9 cellular contexts compared by ENCODE assay signal in the genomic region with DNA sequence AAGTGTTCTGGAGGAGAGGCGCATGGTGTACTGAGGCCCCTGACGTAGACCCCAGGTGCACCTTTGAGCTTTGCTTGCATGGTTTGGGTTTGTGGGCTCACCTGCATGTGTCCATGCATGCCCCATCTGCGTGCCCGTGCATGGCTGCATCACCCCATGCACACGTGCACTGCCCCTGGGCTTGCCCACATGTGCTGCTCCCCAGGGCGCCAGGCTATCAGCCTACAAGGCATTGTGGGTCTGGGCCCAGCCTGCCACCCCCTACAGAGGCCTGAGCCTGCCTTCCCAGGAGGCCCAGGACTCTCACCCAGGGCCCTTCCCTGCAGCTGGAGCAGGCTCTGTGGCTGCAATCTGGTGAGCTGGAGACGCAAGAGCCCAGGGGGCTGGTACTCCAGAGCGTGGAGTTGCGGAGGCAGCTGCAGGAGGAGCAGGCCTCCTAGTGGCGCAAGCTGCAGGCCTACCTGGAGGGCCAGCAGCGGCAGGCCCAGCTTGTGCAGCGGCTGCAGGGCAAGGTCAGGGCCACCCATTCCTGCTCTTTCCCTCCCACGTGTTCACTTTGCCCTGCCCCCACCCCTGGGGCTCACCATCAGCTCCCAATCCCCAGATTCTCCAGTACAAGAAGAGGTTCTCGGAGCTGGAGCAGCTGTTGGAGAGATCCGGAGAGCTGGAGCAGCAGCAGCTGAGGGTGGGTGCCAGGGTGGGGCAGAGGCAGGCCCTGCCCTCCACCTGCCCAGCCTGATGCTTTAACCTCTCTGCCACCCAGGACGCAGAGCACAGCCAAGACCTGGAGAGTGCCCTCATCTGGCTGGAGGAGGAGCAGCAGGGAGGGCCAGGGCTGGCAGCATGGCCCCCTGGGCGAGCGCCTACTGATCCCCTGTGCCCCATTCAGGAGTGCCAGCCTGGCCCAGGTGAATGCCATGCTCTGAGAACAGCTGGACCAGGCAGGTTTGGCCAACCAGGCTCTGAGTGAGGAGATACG. TPM values are rescaled to one million over a fixed set of nuclear protein-coding genes. Genes with fewer than 3 reads are reported as not detected.
DNase-seq lines count a peak whose midpoint lies in the region; ATAC-seq, FAIRE-seq and TF ChIP-seq lines count a peak whose summit lies in the region.
"Not testable (repeated sequence)": the region's sequence is repeated elsewhere in the genome, so short reads cannot be mapped to it uniquely, and the experiment has no call there.
"Had no signal": no experiment of that assay in that cellular context is flagged by ENCODE, and none has a peak within 500 bp of the region (broad histone marks: within the 10 kb centered on the region; RNA-seq: fewer than 3 reads in every experiment).

No MANE protein-coding gene starts in this region.

- TF ChIP-seq RAD21 in K562 (CRISPR knock-in tag; conservative IDR thresholded peaks at IDR 0.05 in 1 of 2, IDR thresholded peaks at IDR 0.05 in 1 of 2) = not testable (repeated sequence)

- intact Hi-C loops in Panc1 (cut with micrococcal nuclease; ENCODE audit: unreplicated experiment); K562 (cut with micrococcal nuclease); left cardiac atrium (cut with DNase I); psoas muscle (cut with DNase I); upper lobe of right lung (cut with DNase I): not testable (repeated sequence)

- H4K20me1 ChIP-seq in K562 (replicated peaks; ENCODE audit: control insufficient read depth, insufficient read depth, low read length) = not testable (repeated sequence)

- TF ChIP-seq POLR2A in GM12891 (IDR thresholded peaks at IDR 0.05; ENCODE audit: low read depth, low read length); K562 (conservative IDR thresholded peaks at IDR 0.05): not testable (repeated sequence)

- 60% methylated on average over 2 of the region's 19 CpGs for WGBS in K562 (ENCODE audit: insufficient coverage, low coverage, missing lambda C conversion rate)
- WGBS in lung, 2 donors = 69 to 81% methylated on average over 3 of the region's 19 CpGs
- WGBS in psoas muscle, 3 donors = 17 to 88% (median 73%) methylated on average over 1 to 4 of the region's 19 CpGs

- not testable (repeated sequence) for H3K36me3 Mint-ChIP-seq in activated CD8-positive, alpha-beta T cell treated with anti-CD3 and anti-CD28 coated beads, Interleukin-2, amount 10 ng/mL, durations not matched to agents 7 days and 5 days (ENCODE audit: low read depth)

- not testable (repeated sequence) for H3K4me3 Mint-ChIP-seq in activated CD8-positive, alpha-beta T cell treated with anti-CD3 and anti-CD28 coated beads, Interleukin-2, amount 10 ng/mL, durations not matched to agents 7 days and 5 days

- H3K4me2 ChIP-seq in K562 (ENCODE audit: insufficient read depth, low read length) = not testable (repeated sequence)

- DNase-seq in GM12891 (ENCODE audit: insufficient read length, low spot score); Panc1 (ENCODE audit: low read depth, low spot score); activated CD8-positive, alpha-beta T cell treated with anti-CD3 and anti-CD28 coated beads, Interleukin-2, amount 10 ng/mL, durations not matched to agents 7 days and 5 days; K562 (ENCODE audit: extremely low read depth in 1 of 4, low spot score in 3 of 4); left cardiac atrium; lung (ENCODE audit: low spot score); psoas muscle; upper lobe of right lung: not testable (repeated sequence)

- H3K9ac ChIP-seq in K562 (ENCODE audit: insufficient read depth in 1 of 2, low read depth in 2 of 2, low read length in 2 of 2) = not testable (repeated sequence)

- ATAC-seq in Panc1 = peak; percentile 92
- ATAC-seq in activated CD8-positive, alpha-beta T cell treated with anti-CD3 and anti-CD28 coated beads, Interleukin-2, amount 10 ng/mL, durations not matched to agents 7 days and 5 days = peak; percentile 73
- peak; percentile 77 for ATAC-seq in K562
- ATAC-seq in left cardiac atrium = peak; percentile 66 to 73
- peak; percentile 84 for ATAC-seq in lung (ENCODE audit: insufficient read depth, low FRiP score)
- ATAC-seq in psoas muscle = peak; percentile 36 to 72 (median 54)
- ATAC-seq in upper lobe of right lung = peak; percentile 89

- H3K27me3 ChIP-seq in Panc1 (ENCODE audit: control insufficient read depth, insufficient read depth, low read length); K562 (ENCODE audit: control insufficient read depth in 2 of 2, insufficient read depth in 2 of 2, low read length in 2 of 2); lung (ENCODE audit: control insufficient read depth, insufficient read depth); psoas muscle (ENCODE audit: insufficient read depth in 3 of 3, low read length in 2 of 3); upper lobe of right lung: not testable (repeated sequence)

- FAIRE-seq in GM12891 (lab: Jason Lieb, UNC) = peak; percentile 57
- not testable (repeated sequence) for FAIRE-seq in K562 (lab: Jason Lieb, UNC)

- not testable (repeated sequence) for H3K4me1 ChIP-seq in Panc1 (ENCODE audit: control insufficient read depth, insufficient read depth, low read length); K562 (replicated peaks in 1 of 2; ENCODE audit: control insufficient read depth in 2 of 2, insufficient read depth in 2 of 2, low read length in 2 of 2); lung (ENCODE audit: control insufficient read depth in 2 of 2, insufficient read depth in 2 of 2, low read length in 2 of 2); psoas muscle; upper lobe of right lung

- not testable (repeated sequence) for H3K4me3 ChIP-seq in Panc1 (ENCODE audit: low read depth in 2 of 2, low read length in 2 of 2); K562; lung; psoas muscle; upper lobe of right lung

- H3K9me3 Mint-ChIP-seq in activated CD8-positive, alpha-beta T cell treated with anti-CD3 and anti-CD28 coated beads, Interleukin-2, amount 10 ng/mL, durations not matched to agents 7 days and 5 days (ENCODE audit: insufficient read depth) = not testable (repeated sequence)

- not testable (repeated sequence) for TF ChIP-seq CTCF in Panc1 (IDR thresholded peaks at IDR 0.05); K562 (IDR thresholded peaks at IDR 0.05 in 2 of 3, conservative IDR thresholded peaks at IDR 0.05 in 1 of 3; ENCODE audit: insufficient read depth in 2 of 3, low read depth in 1 of 3, low read length in 3 of 3); lung (IDR thresholded peaks at IDR 0.05; ENCODE audit: control extremely low read depth, extremely low read depth); psoas muscle (IDR thresholded peaks at IDR 0.05); upper lobe of right lung (IDR thresholded peaks at IDR 0.05)

- CTCF ChIA-PET in Panc1 (lab: Charles Lee); activated CD8-positive, alpha-beta T cell treated with anti-CD3 and anti-CD28 coated beads, Interleukin-2, amount 10 ng/mL, durations not matched to agents 7 days and 5 days (lab: Charles Lee); K562 (lab: Yijun Ruan, JAX; ENCODE audit: low intra/inter-chr PET ratio): not testable (repeated sequence)

- not testable (repeated sequence) for H3K27ac ChIP-seq in Panc1 (ENCODE audit: low read length); K562 (ENCODE audit: extremely low read depth, low read depth, low read length); lung (ENCODE audit: low read depth in 1 of 2, low read length in 1 of 2); psoas muscle; upper lobe of right lung

- in situ Hi-C loops in Panc1 (cut with HindIII; ENCODE audit: low pct_unique_long_range_greater_than_20kb, low sequenced_read_pairs) = not testable (repeated sequence)
- in situ Hi-C loops in K562 (cut with MboI) = loop anchor here (5.0 kb wide), 2 partner anchors 108 to 243 kb away; no protein-coding TSS in a partner anchor

- H3K79me2 ChIP-seq in K562 (ENCODE audit: control insufficient read depth, insufficient read depth, low read length) = not testable (repeated sequence)

- not testable (repeated sequence) for H2AFZ ChIP-seq in K562 (ENCODE audit: low read depth, low read length)

- H3K9me3 ChIP-seq in Panc1 (ENCODE audit: control insufficient read depth, insufficient read depth, low read depth, low read length); K562 (replicated peaks; ENCODE audit: control insufficient read depth, insufficient read depth, low read depth, low read length); lung (ENCODE audit: control insufficient read depth in 2 of 2, insufficient read depth in 1 of 2, low read length in 1 of 2); psoas muscle; upper lobe of right lung: not testable (repeated sequence)

- H3K27me3 Mint-ChIP-seq in activated CD8-positive, alpha-beta T cell treated with anti-CD3 and anti-CD28 coated beads, Interleukin-2, amount 10 ng/mL, durations not matched to agents 7 days and 5 days (ENCODE audit: low read depth) = not testable (repeated sequence)

- BruUV-seq in Panc1 (replicated peaks; lab: Mats Ljungman, UMichigan); K562 (replicated peaks; lab: Mats Ljungman, UMichigan): not testable (repeated sequence)

- H3K27ac Mint-ChIP-seq in activated CD8-positive, alpha-beta T cell treated with anti-CD3 and anti-CD28 coated beads, Interleukin-2, amount 10 ng/mL, durations not matched to agents 7 days and 5 days = not testable (repeated sequence)

- not testable (repeated sequence) for TF ChIP-seq EP300 in K562 (IDR thresholded peaks at IDR 0.05; ENCODE audit: low read length)

- not testable (repeated sequence) for H3K36me3 ChIP-seq in Panc1 (ENCODE audit: control insufficient read depth, insufficient read depth, low read length); K562 (ENCODE audit: control insufficient read depth, insufficient read depth, low read length); lung (ENCODE audit: control insufficient read depth in 2 of 2, insufficient read depth in 2 of 2, low read length in 2 of 2); psoas muscle (ENCODE audit: insufficient read depth in 1 of 2, low read depth in 1 of 2); upper lobe of right lung

- not testable (repeated sequence) for H3K4me1 Mint-ChIP-seq in activated CD8-positive, alpha-beta T cell treated with anti-CD3 and anti-CD28 coated beads, Interleukin-2, amount 10 ng/mL, durations not matched to agents 7 days and 5 days (ENCODE audit: low read depth)

- POLR2A ChIA-PET in Panc1 (lab: Charles Lee); activated CD8-positive, alpha-beta T cell treated with anti-CD3 and anti-CD28 coated beads, Interleukin-2, amount 10 ng/mL, durations not matched to agents 7 days and 5 days (lab: Charles Lee); K562 (lab: Yijun Ruan, JAX): not testable (repeated sequence)

- H3K9me1 ChIP-seq in K562 (ENCODE audit: control insufficient read depth, insufficient read depth, low read length) = not testable (repeated sequence)

RNA-seq across cellular contexts. Expression of a gene that starts 9.9 kb away (rescaled TPM):
- polyA plus RNA-seq in GM12891 (2012; ENCODE audit: low read depth, missing spikeins) = 40.8 TPM
- total RNA-seq in Panc1 (2021; ENCODE audit: unreplicated experiment) (1,290 TPM), K562 (2014; rRNA removed) (under 0.01 TPM in 2 replicates), K562 (2014; rRNA removed; fragmentation: Illumina TruSeq; extraction: Trizol) (28,565 and 32,823 TPM in 2 replicates), K562 (2015; rRNA removed; fragmentation: Illumina TruSeq; extraction: Trizol) (20,456 and 27,045 TPM in 2 replicates), K562 (2021) (2,231 and 2,538 TPM in 2 replicates), left cardiac atrium (over 10,000 TPM in 1 of 2 donors, 1,000 to 10,000 TPM in 1; 5,988 to 15,401 TPM), lung (1,000 to 10,000 TPM in 1 of 2 donors, under 1 TPM in 1; under 0.01 to 3,134 TPM), psoas muscle (1,000 to 10,000 TPM; 1,264 to 5,208 (median 3,151) TPM), upper lobe of right lung (6,622 TPM)
- 2.5 TPM for polyA plus RNA-seq in Panc1 (2012; ENCODE audit: insufficient read length)
- 1,000 to 10,000 TPM; 1,730 to 2,232 TPM for total RNA-seq in activated CD8-positive, alpha-beta T cell treated with anti-CD3 and anti-CD28 coated beads, Interleukin-2, amount 10 ng/mL, durations not matched to agents 7 days and 5 days
- under 0.01 TPM in 2 replicates for total RNA-seq in K562 (2011; cell fraction: chromatin; rRNA removed; ENCODE audit: low replicate concordance)
- under 0.01 and 21,200 TPM in 2 replicates for total RNA-seq in K562 (2011; cell fraction: nucleolus; rRNA removed)
- total RNA-seq in K562 (2011; cell fraction: nucleoplasm; rRNA removed) = under 0.01 and 24,158 TPM in 2 replicates
- polyA plus RNA-seq in K562 (2011; rRNA removed) (83.9 TPM in 1 of 2 replicates, not detected in the other), K562 (2014; fragmentation: Illumina TruSeq; extraction: Trizol) (not detected in 2 replicates), K562 (2014; fragmentation: Nextera tagmentation; extraction: Ambion mirVana) (1 to 10 TPM in 1 of 2 experiments, not detected in 1; 3.0 TPM), K562 (2014; rRNA removed) (not detected in 2 replicates), lung (not detected), psoas muscle (not detected)
- under 0.01 TPM in 1 of 2 replicates, not detected in the other for polyA plus RNA-seq in K562 (2011; cell fraction: cytosol; rRNA removed)
- polyA plus RNA-seq in K562 (2011; cell fraction: nucleus; rRNA removed) = under 0.01 and 1,424 TPM in 2 replicates
- polyA plus RNA-seq in K562 (2012) = 25.1 TPM in 1 of 2 replicates, not detected in the other
- 10,756 and 20,531 TPM in 2 replicates for polyA minus RNA-seq in K562 (2011; rRNA and poly(A)+ RNA removed)
- polyA minus RNA-seq in K562 (2011; cell fraction: cytosol; rRNA and poly(A)+ RNA removed) = 58,964 and 66,171 TPM in 2 replicates
- 66,769 and 85,880 TPM in 2 replicates for polyA minus RNA-seq in K562 (2011; cell fraction: nucleus; rRNA and poly(A)+ RNA removed)
- polyA plus RNA-seq: CD14-positive monocyte had no signal
